Comparison of ENCODE assay signal across 11 cellular contexts in genomic region chr16:46859719-46860152, GRCh38. TPM values are rescaled to one million over a fixed set of nuclear protein-coding genes. Genes with fewer than 3 reads are reported as not detected.
A peak's percentile ranks its signal among the peaks of the same experiment; 100 is the strongest.
DNase-seq lines count a peak whose midpoint lies in the region; ATAC-seq and TF ChIP-seq lines count a peak whose summit lies in the region.
"Had no signal": no experiment of that assay in that cellular context is flagged by ENCODE, and none has a peak within 500 bp of the region (broad histone marks: within the 10 kb centered on the region; RNA-seq: fewer than 3 reads in every experiment).

No MANE protein-coding gene starts in this region.

- DNase-seq in GM23338 (ENCODE audit: low spot score) (peak; percentile 22), Peyer's patch (peak in 2 of 3 donors; percentile 62 to 78), glutamatergic neuron (no peak), KBM-7 (no peak), T-helper 9 cell (no peak)
- peak; percentile 66 for DNase-seq in stimulated activated CD4-positive, alpha-beta T cell treated with anti-CD3 and anti-CD28 coated beads, Interleukin-1b, Interleukin-23, amount 100 ng/mL, for 48 hours
- DNase-seq: T-helper 1 cell, uterus had no signal

- ATAC-seq in GM23338, result peak; percentile 28; the same call in 1 of the 3 replicates

- H3K27ac Mint-ChIP-seq in GM23338 (no peak overlapping the region), glutamatergic neuron (ENCODE audit: unreplicated experiment) (no peak overlapping the region)

- no peak overlapping the region for H3K4me2 ChIP-seq in GM23338

- no peaks in the 10 kb centered on the region for H4K20me1 ChIP-seq in GM23338 (replicated peaks; ENCODE audit: insufficient read depth)

- TF ChIP-seq CTCF in GM23338 (conservative IDR thresholded peaks at IDR 0.05; ENCODE audit: low read depth in 2 of 2), result no peak
- no peak for TF ChIP-seq CTCF in Peyer's patch (IDR thresholded peaks at IDR 0.05)
- TF ChIP-seq CTCF in glutamatergic neuron (IDR thresholded peaks at IDR 0.05; ENCODE audit: partially characterized antibody, unreplicated experiment), result no peak

- no peaks in the 10 kb centered on the region for H3K79me2 ChIP-seq in GM23338 (replicated peaks; ENCODE audit: insufficient read depth)

- no peaks in the 10 kb centered on the region for H3K9me3 ChIP-seq in Peyer's patch
- peaks cover 0 to 2% of the 10 kb centered on the region in 2 donors for H3K9me3 ChIP-seq in esophagus (ENCODE audit: control insufficient read depth in 2 of 2, insufficient read depth in 1 of 2, low read depth in 1 of 2, low read length in 1 of 2)
- H3K9me3 ChIP-seq: neutrophil, uterus had no signal

- H3K4me3 ChIP-seq in GM23338 (no peak overlapping the region), Peyer's patch (no peak overlapping the region), esophagus (ENCODE audit: low read depth in 1 of 2, low read length in 2 of 2) (no peak overlapping the region)
- H3K4me3 ChIP-seq: uterus had no signal

- no peaks in the 10 kb centered on the region for H3K36me3 ChIP-seq in GM23338 (ENCODE audit: insufficient read depth)
- no peaks in the 10 kb centered on the region for H3K36me3 ChIP-seq in Peyer's patch
- H3K36me3 ChIP-seq in esophagus (ENCODE audit: control insufficient read depth in 2 of 2, insufficient read depth in 2 of 2, low read length in 1 of 2), result no peaks in the 10 kb centered on the region
- H3K36me3 ChIP-seq: neutrophil, uterus had no signal

- H3K4me1 ChIP-seq in GM23338 (ENCODE audit: insufficient read depth) (no peaks in the 10 kb centered on the region), Peyer's patch (no peaks in the 10 kb centered on the region), esophagus (ENCODE audit: control insufficient read depth in 2 of 2, insufficient read depth in 2 of 2, low read length in 1 of 2) (no peaks in the 10 kb centered on the region)
- H3K4me1 ChIP-seq: uterus had no signal

- H2AFZ ChIP-seq in GM23338, result no peak overlapping the region

- H3K27me3 Mint-ChIP-seq in GM23338 (ENCODE audit: insufficient read depth, low read depth, poor library complexity) (peaks cover 3% of the 10 kb centered on the region), glutamatergic neuron (ENCODE audit: unreplicated experiment) (no peaks in the 10 kb centered on the region)

- no peaks in the 10 kb centered on the region for H3F3A ChIP-seq in GM23338 (replicated peaks; ENCODE audit: low read depth)

- H3K9me3 Mint-ChIP-seq in GM23338 (peaks cover 9% of the 10 kb centered on the region; the same call in 1 of the 3 replicates), glutamatergic neuron (ENCODE audit: unreplicated experiment) (no peaks in the 10 kb centered on the region)

- no peak for TF ChIP-seq POLR2A in Peyer's patch (IDR thresholded peaks at IDR 0.05)

- in situ Hi-C loops in KBM-7 (cut with MboI; ENCODE audit: low pct_unique_long_range_greater_than_20kb, low sequenced_read_pairs), result loop anchor here (10.0 kb wide), 1 partner anchor 55 kb away; no protein-coding TSS in a partner anchor

- H3K36me3 Mint-ChIP-seq in GM23338 (ENCODE audit: low read depth), result no peaks in the 10 kb centered on the region
- no peaks in the 10 kb centered on the region for H3K36me3 Mint-ChIP-seq in glutamatergic neuron (ENCODE audit: unreplicated experiment)

- peaks cover 5% of the 10 kb centered on the region; the same call in 2 of the 3 replicates for H3K4me1 Mint-ChIP-seq in GM23338
- H3K4me1 Mint-ChIP-seq in glutamatergic neuron (ENCODE audit: low read depth, unreplicated experiment), result peaks cover 8% of the 10 kb centered on the region

- no peaks in the 10 kb centered on the region for H3K27me3 ChIP-seq in GM23338 (ENCODE audit: insufficient read depth)
- H3K27me3 ChIP-seq in Peyer's patch, result no peaks in the 10 kb centered on the region
- no peaks in the 10 kb centered on the region for H3K27me3 ChIP-seq in esophagus (ENCODE audit: control insufficient read depth in 1 of 2, insufficient read depth in 2 of 2, low read length in 2 of 2)
- H3K27me3 ChIP-seq: neutrophil, uterus had no signal

- H3K27ac ChIP-seq in GM23338 (ENCODE audit: low read depth), result no peak overlapping the region
- peak overlapping the region in 2 of 4 donors; percentile 25 to 42 for H3K27ac ChIP-seq in Peyer's patch
- H3K27ac ChIP-seq in esophagus (ENCODE audit: low read depth in 2 of 2, low read length in 1 of 2), result peak overlapping the region; percentile 87 to 97
- H3K27ac ChIP-seq: HL-60, neutrophil, uterus had no signal

- WGBS in esophagus, 2 donors, result 44 to 74% methylated on average over 5 of the region's 5 CpGs

- H3K4me3 Mint-ChIP-seq in GM23338, result no peak overlapping the region
- no peak overlapping the region for H3K4me3 Mint-ChIP-seq in glutamatergic neuron (ENCODE audit: unreplicated experiment)

- H3K9me2 ChIP-seq in GM23338 (ENCODE audit: insufficient read depth), result no peaks in the 10 kb centered on the region

TF ChIP-seq in GM23338, 12 proteins besides CTCF, POLR2A, EP300 and RAD21 (continues in another document):
- TF ChIP-seq, protein P1, sequence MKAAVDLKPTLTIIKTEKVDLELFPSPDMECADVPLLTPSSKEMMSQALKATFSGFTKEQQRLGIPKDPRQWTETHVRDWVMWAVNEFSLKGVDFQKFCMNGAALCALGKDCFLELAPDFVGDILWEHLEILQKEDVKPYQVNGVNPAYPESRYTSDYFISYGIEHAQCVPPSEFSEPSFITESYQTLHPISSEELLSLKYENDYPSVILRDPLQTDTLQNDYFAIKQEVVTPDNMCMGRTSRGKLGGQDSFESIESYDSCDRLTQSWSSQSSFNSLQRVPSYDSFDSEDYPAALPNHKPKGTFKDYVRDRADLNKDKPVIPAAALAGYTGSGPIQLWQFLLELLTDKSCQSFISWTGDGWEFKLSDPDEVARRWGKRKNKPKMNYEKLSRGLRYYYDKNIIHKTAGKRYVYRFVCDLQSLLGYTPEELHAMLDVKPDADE (IDR thresholded peaks at IDR 0.05), result no peak
- TF ChIP-seq EZH2 (IDR thresholded peaks at IDR 0.05; ENCODE audit: low read depth, unreplicated experiment), result no peak
- no peak for TF ChIP-seq ZNF114 (CRISPR knock-in tag; IDR thresholded peaks at IDR 0.05)
- TF ChIP-seq NANOG (IDR thresholded peaks at IDR 0.05; ENCODE audit: borderline replicate concordance), result no peak

RNA-seq across cellular contexts. Expression of gene GPT2, which starts 24.4 kb away (rescaled TPM):
- 81.0 and 82.6 TPM in 2 replicates for total RNA-seq in GM23338 (2014; rRNA removed; shearing (Covaris generic))
- polyA plus RNA-seq in GM23338 (2016; fragmentation: Nextera tagmentation; extraction: Ambion mirVana) (48.5 TPM in 2 replicates), esophagus (10 to 100 TPM; 53.8 to 65.8 TPM)
- total RNA-seq in Peyer's patch (10 to 100 TPM in 3 of 4 donors, 1 to 10 TPM in 1; 9.6 to 23.1 (median 18.2) TPM), glutamatergic neuron (ENCODE audit: unreplicated experiment) (70.7 TPM)

RNA-seq across cellular contexts. Expression of gene C16orf87, which starts 28.8 kb away (rescaled TPM):
- total RNA-seq in GM23338 (2014; rRNA removed; shearing (Covaris generic)), result 23.4 and 32.1 TPM in 2 replicates
- polyA plus RNA-seq in GM23338 (2016; fragmentation: Nextera tagmentation; extraction: Ambion mirVana), result 40.2 and 46.0 TPM in 2 replicates
- 10 to 100 TPM in 2 of 4 donors, 1 to 10 TPM in 2; 7.9 to 13.5 (median 10.6) TPM for total RNA-seq in Peyer's patch
- 1 to 10 TPM; 3.6 to 3.7 TPM for polyA plus RNA-seq in esophagus
- total RNA-seq in glutamatergic neuron (ENCODE audit: unreplicated experiment), result 15.8 TPM

Comparison
In these comparisons a context has a peak if more than half of its experiments do, and no peak if none do; other contexts are left out.
1. DNase-seq: peak in GM23338 (single experiment), Peyer's patch (2 of 3) and stimulated activated CD4-positive, alpha-beta T cell treated with anti-CD3 and anti-CD28 coated beads, Interleukin-1b, Interleukin-23, amount 100 ng/mL, for 48 hours (single experiment); none in glutamatergic neuron (single experiment), KBM-7 (single experiment) and T-helper 9 cell (single experiment).